In the genomic region with DNA sequence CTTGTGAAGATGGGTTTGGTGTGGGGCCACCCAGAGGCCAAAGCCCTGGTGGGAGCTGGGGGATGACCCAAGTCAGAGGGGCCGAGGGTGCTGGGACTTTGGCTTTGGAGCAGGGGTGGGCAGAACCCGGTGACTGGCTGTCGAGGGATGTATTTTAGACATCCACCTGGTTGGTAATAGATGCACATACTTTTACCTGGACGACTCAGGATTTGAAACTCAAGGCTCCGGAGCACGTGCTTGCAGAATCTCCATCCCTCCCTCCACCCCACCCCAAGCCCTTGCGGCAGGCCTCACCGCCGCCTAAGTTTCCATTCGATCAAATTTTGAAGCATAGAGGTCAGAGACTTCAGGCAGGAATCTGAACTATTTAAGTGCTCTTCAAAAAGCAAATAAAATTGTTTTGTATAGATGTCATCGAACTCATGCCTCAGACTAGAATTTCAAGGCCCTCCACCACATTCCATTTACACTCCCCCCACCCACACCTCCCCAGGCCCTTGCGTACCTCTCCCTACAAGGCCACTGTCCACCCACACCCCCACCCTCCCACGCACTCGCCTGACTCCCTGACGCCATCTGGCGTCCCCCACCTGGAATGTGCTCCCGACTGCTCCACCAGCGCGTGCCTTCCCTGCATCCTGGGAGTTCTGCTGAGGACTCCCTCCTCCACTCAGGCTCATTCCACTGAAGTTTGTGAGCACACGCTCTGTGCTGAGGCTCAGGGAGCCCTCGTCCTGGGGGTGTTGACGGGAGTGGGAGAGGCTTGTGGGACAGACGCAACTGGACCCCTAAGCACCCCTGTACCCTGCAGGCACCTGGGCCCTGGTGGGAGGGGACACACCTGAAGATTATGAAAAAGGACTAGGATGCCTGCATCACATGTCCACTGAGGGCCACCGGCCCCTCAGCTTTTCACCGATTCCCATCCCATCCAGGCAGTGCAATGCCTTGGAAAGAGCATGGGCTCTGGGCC, we compare ENCODE assay signal across 1 cellular context.
TF ChIP-seq lines count a peak whose summit lies in the region.

No MANE protein-coding gene starts in this region.

TF ChIP-seq in HepG2, 621 proteins besides CTCF, POLR2A, EP300 and RAD21 (continued from another document and continues in another):
- TF ChIP-seq, protein P1, sequence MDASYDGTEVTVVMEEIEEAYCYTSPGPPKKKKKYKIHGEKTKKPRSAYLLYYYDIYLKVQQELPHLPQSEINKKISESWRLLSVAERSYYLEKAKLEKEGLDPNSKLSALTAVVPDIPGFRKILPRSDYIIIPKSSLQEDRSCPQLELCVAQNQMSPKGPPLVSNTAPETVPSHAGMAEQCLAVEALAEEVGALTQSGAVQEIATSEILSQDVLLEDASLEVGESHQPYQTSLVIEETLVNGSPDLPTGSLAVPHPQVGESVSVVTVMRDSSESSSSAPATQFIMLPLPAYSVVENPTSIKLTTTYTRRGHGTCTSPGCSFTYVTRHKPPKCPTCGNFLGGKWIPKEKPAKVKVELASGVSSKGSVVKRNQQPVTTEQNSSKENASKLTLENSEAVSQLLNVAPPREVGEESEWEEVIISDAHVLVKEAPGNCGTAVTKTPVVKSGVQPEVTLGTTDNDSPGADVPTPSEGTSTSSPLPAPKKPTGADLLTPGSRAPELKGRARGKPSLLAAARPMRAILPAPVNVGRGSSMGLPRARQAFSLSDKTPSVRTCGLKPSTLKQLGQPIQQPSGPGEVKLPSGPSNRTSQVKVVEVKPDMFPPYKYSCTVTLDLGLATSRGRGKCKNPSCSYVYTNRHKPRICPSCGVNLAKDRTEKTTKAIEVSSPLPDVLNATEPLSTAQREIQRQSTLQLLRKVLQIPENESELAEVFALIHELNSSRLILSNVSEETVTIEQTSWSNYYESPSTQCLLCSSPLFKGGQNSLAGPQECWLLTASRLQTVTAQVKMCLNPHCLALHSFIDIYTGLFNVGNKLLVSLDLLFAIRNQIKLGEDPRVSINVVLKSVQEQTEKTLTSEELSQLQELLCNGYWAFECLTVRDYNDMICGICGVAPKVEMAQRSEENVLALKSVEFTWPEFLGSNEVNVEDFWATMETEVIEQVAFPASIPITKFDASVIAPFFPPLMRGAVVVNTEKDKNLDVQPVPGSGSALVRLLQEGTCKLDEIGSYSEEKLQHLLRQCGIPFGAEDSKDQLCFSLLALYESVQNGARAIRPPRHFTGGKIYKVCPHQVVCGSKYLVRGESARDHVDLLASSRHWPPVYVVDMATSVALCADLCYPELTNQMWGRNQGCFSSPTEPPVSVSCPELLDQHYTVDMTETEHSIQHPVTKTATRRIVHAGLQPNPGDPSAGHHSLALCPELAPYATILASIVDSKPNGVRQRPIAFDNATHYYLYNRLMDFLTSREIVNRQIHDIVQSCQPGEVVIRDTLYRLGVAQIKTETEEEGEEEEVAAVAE (CRISPR knock-in tag; IDR thresholded peaks at IDR 0.05; ENCODE audit: borderline replicate concordance) = no peak
- TF ChIP-seq, protein P2, sequence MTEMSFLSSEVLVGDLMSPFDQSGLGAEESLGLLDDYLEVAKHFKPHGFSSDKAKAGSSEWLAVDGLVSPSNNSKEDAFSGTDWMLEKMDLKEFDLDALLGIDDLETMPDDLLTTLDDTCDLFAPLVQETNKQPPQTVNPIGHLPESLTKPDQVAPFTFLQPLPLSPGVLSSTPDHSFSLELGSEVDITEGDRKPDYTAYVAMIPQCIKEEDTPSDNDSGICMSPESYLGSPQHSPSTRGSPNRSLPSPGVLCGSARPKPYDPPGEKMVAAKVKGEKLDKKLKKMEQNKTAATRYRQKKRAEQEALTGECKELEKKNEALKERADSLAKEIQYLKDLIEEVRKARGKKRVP (CRISPR knock-in tag; IDR thresholded peaks at IDR 0.05) = no peak
- TF ChIP-seq, protein P3, sequence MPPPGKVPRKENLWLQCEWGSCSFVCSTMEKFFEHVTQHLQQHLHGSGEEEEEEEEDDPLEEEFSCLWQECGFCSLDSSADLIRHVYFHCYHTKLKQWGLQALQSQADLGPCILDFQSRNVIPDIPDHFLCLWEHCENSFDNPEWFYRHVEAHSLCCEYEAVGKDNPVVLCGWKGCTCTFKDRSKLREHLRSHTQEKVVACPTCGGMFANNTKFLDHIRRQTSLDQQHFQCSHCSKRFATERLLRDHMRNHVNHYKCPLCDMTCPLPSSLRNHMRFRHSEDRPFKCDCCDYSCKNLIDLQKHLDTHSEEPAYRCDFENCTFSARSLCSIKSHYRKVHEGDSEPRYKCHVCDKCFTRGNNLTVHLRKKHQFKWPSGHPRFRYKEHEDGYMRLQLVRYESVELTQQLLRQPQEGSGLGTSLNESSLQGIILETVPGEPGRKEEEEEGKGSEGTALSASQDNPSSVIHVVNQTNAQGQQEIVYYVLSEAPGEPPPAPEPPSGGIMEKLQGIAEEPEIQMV (CRISPR knock-in tag; IDR thresholded peaks at IDR 0.05; ENCODE audit: low read depth) = no peak
- no peak for TF ChIP-seq SNAI1 (CRISPR knock-in tag; IDR thresholded peaks at IDR 0.05; ENCODE audit: borderline replicate concordance)
- no peak for TF ChIP-seq PHF5A (CRISPR knock-in tag; IDR thresholded peaks at IDR 0.05; ENCODE audit: low read depth, unreplicated experiment)
- no peak for TF ChIP-seq ZNF160 (CRISPR knock-in tag; IDR thresholded peaks at IDR 0.05)
- TF ChIP-seq, protein P4, sequence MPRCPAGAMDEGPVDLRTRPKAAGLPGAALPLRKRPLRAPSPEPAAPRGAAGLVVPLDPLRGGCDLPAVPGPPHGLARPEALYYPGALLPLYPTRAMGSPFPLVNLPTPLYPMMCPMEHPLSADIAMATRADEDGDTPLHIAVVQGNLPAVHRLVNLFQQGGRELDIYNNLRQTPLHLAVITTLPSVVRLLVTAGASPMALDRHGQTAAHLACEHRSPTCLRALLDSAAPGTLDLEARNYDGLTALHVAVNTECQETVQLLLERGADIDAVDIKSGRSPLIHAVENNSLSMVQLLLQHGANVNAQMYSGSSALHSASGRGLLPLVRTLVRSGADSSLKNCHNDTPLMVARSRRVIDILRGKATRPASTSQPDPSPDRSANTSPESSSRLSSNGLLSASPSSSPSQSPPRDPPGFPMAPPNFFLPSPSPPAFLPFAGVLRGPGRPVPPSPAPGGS (CRISPR knock-in tag; IDR thresholded peaks at IDR 0.05) = no peak
- TF ChIP-seq, protein P5, sequence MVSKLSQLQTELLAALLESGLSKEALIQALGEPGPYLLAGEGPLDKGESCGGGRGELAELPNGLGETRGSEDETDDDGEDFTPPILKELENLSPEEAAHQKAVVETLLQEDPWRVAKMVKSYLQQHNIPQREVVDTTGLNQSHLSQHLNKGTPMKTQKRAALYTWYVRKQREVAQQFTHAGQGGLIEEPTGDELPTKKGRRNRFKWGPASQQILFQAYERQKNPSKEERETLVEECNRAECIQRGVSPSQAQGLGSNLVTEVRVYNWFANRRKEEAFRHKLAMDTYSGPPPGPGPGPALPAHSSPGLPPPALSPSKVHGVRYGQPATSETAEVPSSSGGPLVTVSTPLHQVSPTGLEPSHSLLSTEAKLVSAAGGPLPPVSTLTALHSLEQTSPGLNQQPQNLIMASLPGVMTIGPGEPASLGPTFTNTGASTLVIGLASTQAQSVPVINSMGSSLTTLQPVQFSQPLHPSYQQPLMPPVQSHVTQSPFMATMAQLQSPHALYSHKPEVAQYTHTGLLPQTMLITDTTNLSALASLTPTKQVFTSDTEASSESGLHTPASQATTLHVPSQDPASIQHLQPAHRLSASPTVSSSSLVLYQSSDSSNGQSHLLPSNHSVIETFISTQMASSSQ (IDR thresholded peaks at IDR 0.05; ENCODE audit: low read depth) = no peak
- TF ChIP-seq, protein P5 (CRISPR knock-in tag; IDR thresholded peaks at IDR 0.05; ENCODE audit: borderline replicate concordance) = no peak
- no peak for TF ChIP-seq ZBTB42 (CRISPR knock-in tag; IDR thresholded peaks at IDR 0.05)
- no peak for TF ChIP-seq ZNF672 (CRISPR knock-in tag; IDR thresholded peaks at IDR 0.05)
- TF ChIP-seq, protein P6, sequence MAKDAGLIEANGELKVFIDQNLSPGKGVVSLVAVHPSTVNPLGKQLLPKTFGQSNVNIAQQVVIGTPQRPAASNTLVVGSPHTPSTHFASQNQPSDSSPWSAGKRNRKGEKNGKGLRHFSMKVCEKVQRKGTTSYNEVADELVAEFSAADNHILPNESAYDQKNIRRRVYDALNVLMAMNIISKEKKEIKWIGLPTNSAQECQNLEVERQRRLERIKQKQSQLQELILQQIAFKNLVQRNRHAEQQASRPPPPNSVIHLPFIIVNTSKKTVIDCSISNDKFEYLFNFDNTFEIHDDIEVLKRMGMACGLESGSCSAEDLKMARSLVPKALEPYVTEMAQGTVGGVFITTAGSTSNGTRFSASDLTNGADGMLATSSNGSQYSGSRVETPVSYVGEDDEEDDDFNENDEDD (CRISPR knock-in tag; IDR thresholded peaks at IDR 0.05; ENCODE audit: borderline replicate concordance) = no peak
- peak; percentile 62; the same call in 1 of the 2 replicates for TF ChIP-seq HOXA5 (CRISPR knock-in tag; IDR thresholded peaks at IDR 0.05)
- no peak for TF ChIP-seq ZNF121 (CRISPR knock-in tag; IDR thresholded peaks at IDR 0.05)
- TF ChIP-seq ZNF431 (CRISPR knock-in tag; IDR thresholded peaks at IDR 0.05; ENCODE audit: borderline replicate concordance, low read depth) = peak; percentile 80; the same call in 1 of the 2 replicates
- no peak for TF ChIP-seq RBM22 (optimal IDR thresholded peaks at IDR 0.05; ENCODE audit: low read length)
- TF ChIP-seq YEATS2 (CRISPR knock-in tag; IDR thresholded peaks at IDR 0.05; ENCODE audit: borderline replicate concordance) = 0 out of 2 replicates have a peak, but pooled peaks have one; percentile 19
- TF ChIP-seq, protein P7, sequence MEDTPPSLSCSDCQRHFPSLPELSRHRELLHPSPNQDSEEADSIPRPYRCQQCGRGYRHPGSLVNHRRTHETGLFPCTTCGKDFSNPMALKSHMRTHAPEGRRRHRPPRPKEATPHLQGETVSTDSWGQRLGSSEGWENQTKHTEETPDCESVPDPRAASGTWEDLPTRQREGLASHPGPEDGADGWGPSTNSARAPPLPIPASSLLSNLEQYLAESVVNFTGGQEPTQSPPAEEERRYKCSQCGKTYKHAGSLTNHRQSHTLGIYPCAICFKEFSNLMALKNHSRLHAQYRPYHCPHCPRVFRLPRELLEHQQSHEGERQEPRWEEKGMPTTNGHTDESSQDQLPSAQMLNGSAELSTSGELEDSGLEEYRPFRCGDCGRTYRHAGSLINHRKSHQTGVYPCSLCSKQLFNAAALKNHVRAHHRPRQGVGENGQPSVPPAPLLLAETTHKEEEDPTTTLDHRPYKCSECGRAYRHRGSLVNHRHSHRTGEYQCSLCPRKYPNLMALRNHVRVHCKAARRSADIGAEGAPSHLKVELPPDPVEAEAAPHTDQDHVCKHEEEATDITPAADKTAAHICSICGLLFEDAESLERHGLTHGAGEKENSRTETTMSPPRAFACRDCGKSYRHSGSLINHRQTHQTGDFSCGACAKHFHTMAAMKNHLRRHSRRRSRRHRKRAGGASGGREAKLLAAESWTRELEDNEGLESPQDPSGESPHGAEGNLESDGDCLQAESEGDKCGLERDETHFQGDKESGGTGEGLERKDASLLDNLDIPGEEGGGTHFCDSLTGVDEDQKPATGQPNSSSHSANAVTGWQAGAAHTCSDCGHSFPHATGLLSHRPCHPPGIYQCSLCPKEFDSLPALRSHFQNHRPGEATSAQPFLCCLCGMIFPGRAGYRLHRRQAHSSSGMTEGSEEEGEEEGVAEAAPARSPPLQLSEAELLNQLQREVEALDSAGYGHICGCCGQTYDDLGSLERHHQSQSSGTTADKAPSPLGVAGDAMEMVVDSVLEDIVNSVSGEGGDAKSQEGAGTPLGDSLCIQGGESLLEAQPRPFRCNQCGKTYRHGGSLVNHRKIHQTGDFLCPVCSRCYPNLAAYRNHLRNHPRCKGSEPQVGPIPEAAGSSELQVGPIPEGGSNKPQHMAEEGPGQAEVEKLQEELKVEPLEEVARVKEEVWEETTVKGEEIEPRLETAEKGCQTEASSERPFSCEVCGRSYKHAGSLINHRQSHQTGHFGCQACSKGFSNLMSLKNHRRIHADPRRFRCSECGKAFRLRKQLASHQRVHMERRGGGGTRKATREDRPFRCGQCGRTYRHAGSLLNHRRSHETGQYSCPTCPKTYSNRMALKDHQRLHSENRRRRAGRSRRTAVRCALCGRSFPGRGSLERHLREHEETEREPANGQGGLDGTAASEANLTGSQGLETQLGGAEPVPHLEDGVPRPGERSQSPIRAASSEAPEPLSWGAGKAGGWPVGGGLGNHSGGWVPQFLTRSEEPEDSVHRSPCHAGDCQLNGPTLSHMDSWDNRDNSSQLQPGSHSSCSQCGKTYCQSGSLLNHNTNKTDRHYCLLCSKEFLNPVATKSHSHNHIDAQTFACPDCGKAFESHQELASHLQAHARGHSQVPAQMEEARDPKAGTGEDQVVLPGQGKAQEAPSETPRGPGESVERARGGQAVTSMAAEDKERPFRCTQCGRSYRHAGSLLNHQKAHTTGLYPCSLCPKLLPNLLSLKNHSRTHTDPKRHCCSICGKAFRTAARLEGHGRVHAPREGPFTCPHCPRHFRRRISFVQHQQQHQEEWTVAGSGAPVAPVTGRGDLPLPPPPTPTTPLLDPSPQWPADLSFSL (CRISPR knock-in tag; IDR thresholded peaks at IDR 0.05) = no peak
- no peak for TF ChIP-seq FOSL1 (CRISPR knock-in tag; IDR thresholded peaks at IDR 0.05; ENCODE audit: borderline replicate concordance)
- TF ChIP-seq CAMTA2 (CRISPR knock-in tag; IDR thresholded peaks at IDR 0.05; ENCODE audit: borderline replicate concordance) = no peak
- no peak for TF ChIP-seq ZNF674 (CRISPR knock-in tag; IDR thresholded peaks at IDR 0.05; ENCODE audit: low read depth)
- peak; percentile 78 for TF ChIP-seq RARA (CRISPR knock-in tag; IDR thresholded peaks at IDR 0.05)
- 0 out of 2 replicates have a peak, but pooled peaks have one; percentile 66 for TF ChIP-seq JUN (CRISPR knock-in tag; IDR thresholded peaks at IDR 0.05)
- no peak for TF ChIP-seq SRSF1 (optimal IDR thresholded peaks at IDR 0.05; ENCODE audit: low read depth, low read length)
- TF ChIP-seq, protein P8, sequence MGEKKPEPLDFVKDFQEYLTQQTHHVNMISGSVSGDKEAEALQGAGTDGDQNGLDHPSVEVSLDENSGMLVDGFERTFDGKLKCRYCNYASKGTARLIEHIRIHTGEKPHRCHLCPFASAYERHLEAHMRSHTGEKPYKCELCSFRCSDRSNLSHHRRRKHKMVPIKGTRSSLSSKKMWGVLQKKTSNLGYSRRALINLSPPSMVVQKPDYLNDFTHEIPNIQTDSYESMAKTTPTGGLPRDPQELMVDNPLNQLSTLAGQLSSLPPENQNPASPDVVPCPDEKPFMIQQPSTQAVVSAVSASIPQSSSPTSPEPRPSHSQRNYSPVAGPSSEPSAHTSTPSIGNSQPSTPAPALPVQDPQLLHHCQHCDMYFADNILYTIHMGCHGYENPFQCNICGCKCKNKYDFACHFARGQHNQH (CRISPR knock-in tag; IDR thresholded peaks at IDR 0.05) = peak; percentile 43; the same call in 1 of the 2 replicates
- TF ChIP-seq KLF9 (CRISPR knock-in tag; IDR thresholded peaks at IDR 0.05; ENCODE audit: low read depth) = no peak
- no peak for TF ChIP-seq NFRKB (IDR thresholded peaks at IDR 0.05)
- no peak for TF ChIP-seq HNF4G (IDR thresholded peaks at IDR 0.05; ENCODE audit: borderline replicate concordance, low read depth, low read length)
- no peak for TF ChIP-seq HNF4G (CRISPR knock-in tag; IDR thresholded peaks at IDR 0.05; ENCODE audit: borderline replicate concordance, low read depth)
- no peak for TF ChIP-seq ZNF777 (CRISPR knock-in tag; IDR thresholded peaks at IDR 0.05)
